ENCODE assay signal across 19 cellular contexts in the genomic region with DNA sequence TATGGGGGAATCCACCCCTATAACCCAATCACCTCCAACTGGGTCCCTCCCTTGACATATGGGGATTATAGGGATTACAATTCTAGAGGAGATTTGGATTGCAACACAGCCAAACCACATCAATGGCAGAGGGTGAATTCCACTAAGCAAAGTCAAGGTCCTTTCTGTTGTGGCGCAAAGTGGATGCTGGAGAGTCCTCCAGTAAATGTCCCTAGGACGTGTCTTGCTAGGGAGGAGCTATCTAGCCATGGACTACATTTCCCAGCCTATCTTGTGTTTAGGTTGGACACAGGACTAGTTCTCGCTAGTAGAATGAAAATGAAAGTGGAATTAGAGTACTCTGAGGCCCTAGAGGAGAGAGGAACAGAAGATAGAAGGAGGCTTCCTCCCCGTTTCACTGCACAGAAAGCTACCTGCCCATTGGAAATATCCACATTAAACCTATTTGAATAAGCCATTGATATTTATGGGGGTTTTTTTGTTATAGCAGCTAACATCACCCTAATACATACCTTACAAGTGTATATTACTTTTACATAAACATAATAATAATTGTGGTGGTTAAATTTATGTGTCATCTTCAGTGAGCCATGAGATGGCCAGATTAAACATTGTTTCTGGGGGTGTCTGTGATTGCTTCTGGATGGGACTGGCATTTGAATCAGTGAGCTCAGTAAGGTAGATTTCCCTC.
"Had no signal": no experiment of that assay in that cellular context is flagged by ENCODE, and none has a peak within 500 bp of the region (broad histone marks: within the 10 kb centered on the region; RNA-seq: fewer than 3 reads in every experiment).

No MANE protein-coding gene starts in this region.

- H3K36me3 ChIP-seq: ascending aorta, esophagus muscularis mucosa, heart left ventricle, left lung, ovary had no signal

- FAIRE-seq: bronchial epithelial cell, endometrium, frontal cortex had no signal

- H3K4me1 ChIP-seq: esophagus muscularis mucosa, heart left ventricle, left lung had no signal

- H3K27ac ChIP-seq: ascending aorta, dorsolateral prefrontal cortex, esophagus muscularis mucosa, heart left ventricle, left lung, ovary, VCaP had no signal

- H3K9me3 ChIP-seq: ascending aorta, ovary had no signal

- ATAC-seq: activated CD4-positive, alpha-beta T cell treated with anti-CD3 and anti-CD28 coated beads for 36 hours; activated CD8-positive, alpha-beta T cell treated with anti-CD3 and anti-CD28 coated beads for 36 hours; heart left ventricle; left lung had no signal

- DNase-seq: activated CD4-positive, alpha-beta T cell treated with anti-CD3 and anti-CD28 coated beads for 36 hours; activated CD8-positive, alpha-beta memory T cell treated with anti-CD3 and anti-CD28 coated beads, Interleukin-2, amount 50 U/mL, for 48 hours; activated CD8-positive, alpha-beta T cell treated with anti-CD3 and anti-CD28 coated beads for 36 hours; activated naive CD4-positive, alpha-beta T cell; dorsolateral prefrontal cortex; heart left ventricle; islet precursor cell; left lung; ovary; stimulated activated CD4-positive, alpha-beta T cell treated with anti-CD3 and anti-CD28 coated beads, Interleukin-12 subunit alpha, Interleukin-12 subunit beta, amount 100 ng/mL, for 4 hours; stimulated activated naive CD4-positive, alpha-beta T cell treated with Interleukin-2 at 50 U/mL for 16 hours; T1000; trophoblast cell had no signal

- H3K4me3 ChIP-seq: ascending aorta, dorsolateral prefrontal cortex, esophagus muscularis mucosa, heart left ventricle, left lung, ovary had no signal

- H3K27me3 ChIP-seq: ascending aorta, ovary had no signal
